Comparison of ENCODE assay signal across 28 cellular contexts in genomic region chr1:199736646-199737045, GRCh38.
"Had no signal": no experiment of that assay in that cellular context is flagged by ENCODE, and none has a peak within 500 bp of the region (broad histone marks: within the 10 kb centered on the region; RNA-seq: fewer than 3 reads in every experiment).

No MANE protein-coding gene starts in this region.

- H3K4me3 Mint-ChIP-seq: naive thymus-derived CD8-positive, alpha-beta T cell; nephron; neural crest cell; stimulated activated memory B cell treated with anti-CD40 and anti-IgM and Interleukin-4, amounts not matched to agents 10 μg/mL and 1 μg/mL and 100 μg/mL, for 72 hours; stimulated activated naive CD8-positive, alpha-beta T cell treated with anti-CD3 and anti-CD28 coated beads, Interleukin-15, amount 100 ng/mL, for 72 hours had no signal

- H3K9me3 Mint-ChIP-seq: nephron; neural crest cell; stimulated activated naive CD8-positive, alpha-beta T cell treated with anti-CD3 and anti-CD28 coated beads, Interleukin-15, amount 100 ng/mL, for 72 hours had no signal

- DNase-seq: kidney; left colon; left lung; lower lobe of right lung; mammary epithelial cell; mesenchymal stem cell; naive thymus-derived CD8-positive, alpha-beta T cell; nucleus accumbens; pancreas; posterior cingulate gyrus; retina; right cardiac atrium; stimulated activated CD4-positive, alpha-beta T cell treated with anti-CD3 and anti-CD28 coated beads, Interleukin-1b, Interleukin-23, amount 100 ng/mL, for 48 hours; stimulated activated CD4-positive, alpha-beta T cell treated with anti-CD3 and anti-CD28 coated beads, Interleukin-2, amount 100 ng/mL, for 48 hours; stimulated activated CD4-positive, alpha-beta T cell treated with anti-CD3 and anti-CD28 coated beads, Interleukin-4, amount 100 ng/mL, for 4 hours; stimulated activated CD8-positive, alpha-beta memory T cell treated with anti-CD3 and anti-CD28 coated beads, Interleukin-4, amount 100 ng/mL, for 48 hours; stimulated activated naive CD4-positive, alpha-beta T cell treated with Interleukin-2 at 50 U/mL for 16 hours; stimulated activated naive CD8-positive, alpha-beta T cell treated with anti-CD3 and anti-CD28 coated beads, Interleukin-15, amount 100 ng/mL, for 72 hours; substantia nigra; upper lobe of left lung had no signal

- H3K4me3 ChIP-seq: left lung, lower lobe of right lung, pancreas, prostate gland, skin epidermis, tibial nerve, upper lobe of left lung, vagina had no signal

- H3K27ac ChIP-seq: left lung, lower lobe of right lung, pancreas, prostate gland, skin epidermis, tibial nerve, upper lobe of left lung, vagina had no signal

- H3K36me3 Mint-ChIP-seq: naive thymus-derived CD8-positive, alpha-beta T cell; stimulated activated memory B cell treated with anti-CD40 and anti-IgM and Interleukin-4, amounts not matched to agents 10 μg/mL and 1 μg/mL and 100 μg/mL, for 72 hours had no signal

- H3K27me3 ChIP-seq: left lung, pancreas, tibial nerve, upper lobe of left lung, vagina had no signal

- H3K9me3 ChIP-seq: left lung, lower lobe of right lung, pancreas, prostate gland, tibial nerve, upper lobe of left lung, vagina had no signal

- H3K27me3 Mint-ChIP-seq: stimulated activated memory B cell treated with anti-CD40 and anti-IgM and Interleukin-4, amounts not matched to agents 10 μg/mL and 1 μg/mL and 100 μg/mL, for 72 hours; stimulated activated naive CD8-positive, alpha-beta T cell treated with anti-CD3 and anti-CD28 coated beads, Interleukin-15, amount 100 ng/mL, for 72 hours had no signal

- H3K4me1 ChIP-seq: left lung, lower lobe of right lung, pancreas, prostate gland, tibial nerve, upper lobe of left lung, vagina had no signal

- H3K4me1 Mint-ChIP-seq: naive thymus-derived CD8-positive, alpha-beta T cell; nephron; neural crest cell; stimulated activated memory B cell treated with anti-CD40 and anti-IgM and Interleukin-4, amounts not matched to agents 10 μg/mL and 1 μg/mL and 100 μg/mL, for 72 hours; stimulated activated naive CD8-positive, alpha-beta T cell treated with anti-CD3 and anti-CD28 coated beads, Interleukin-15, amount 100 ng/mL, for 72 hours had no signal

- H3K36me3 ChIP-seq: left lung, lower lobe of right lung, pancreas, prostate gland, tibial nerve, upper lobe of left lung, vagina had no signal

- H3K27ac Mint-ChIP-seq: naive thymus-derived CD8-positive, alpha-beta T cell; nephron; stimulated activated memory B cell treated with anti-CD40 and anti-IgM and Interleukin-4, amounts not matched to agents 10 μg/mL and 1 μg/mL and 100 μg/mL, for 72 hours; stimulated activated naive CD8-positive, alpha-beta T cell treated with anti-CD3 and anti-CD28 coated beads, Interleukin-15, amount 100 ng/mL, for 72 hours had no signal

- ATAC-seq: left colon; left lung; lower lobe of right lung; naive thymus-derived CD8-positive, alpha-beta T cell; pancreas; right cardiac atrium; sciatic nerve; stimulated activated memory B cell treated with anti-CD40 and anti-IgM and Interleukin-4, amounts not matched to agents 10 μg/mL and 1 μg/mL and 100 μg/mL, for 72 hours; stimulated activated naive CD8-positive, alpha-beta T cell treated with anti-CD3 and anti-CD28 coated beads, Interleukin-15, amount 100 ng/mL, for 72 hours had no signal
